Comparison of ENCODE assay signal across 8 cellular contexts in genomic region chr19:35717665-35718344, GRCh38. TPM values are rescaled to one million over a fixed set of nuclear protein-coding genes. Genes with fewer than 3 reads are reported as not detected.
DNase-seq lines count a peak whose midpoint lies in the region; ATAC-seq and TF ChIP-seq lines count a peak whose summit lies in the region.

Gene KMT2B (plus strand): TSS chr19:35718003. CDS start chr19:35718019, 16 bp downstream.

- H3K4me1 ChIP-seq in endocrine pancreas (ENCODE audit: control insufficient read depth, insufficient read depth, low read length) = no peaks in the 10 kb centered on the region
- H3K4me1 ChIP-seq in mesodermal cell (ENCODE audit: control insufficient read depth, insufficient read depth, low read length, poor library complexity, severe bottlenecking) = peaks cover 5% of the 10 kb centered on the region
- H3K4me1 ChIP-seq in urinary bladder (ENCODE audit: insufficient read depth) = no peaks in the 10 kb centered on the region

- H3K9ac ChIP-seq in endocrine pancreas (ENCODE audit: control insufficient read depth, insufficient read depth, low read length) = peak within 1 kb of the TSS; percentile 63

- H3K27me3 ChIP-seq in endocrine pancreas (ENCODE audit: control insufficient read depth, insufficient read depth, low read length) = no peaks in the 10 kb centered on the region

- peak; percentile 3 for ATAC-seq in HG03342 (IDR thresholded peaks at IDR 0.05; ENCODE audit: unreplicated experiment)
- ATAC-seq in SK-N-SH treated with all-trans-retinoic acid at 6 μM for 48 hours = peak; percentile 69; the same call in 2 of the 3 replicates

- peak within 1 kb of the TSS; percentile 6 for H3K4me3 ChIP-seq in endocrine pancreas (ENCODE audit: control insufficient read depth, insufficient read depth, low read length)
- peak within 1 kb of the TSS; percentile 87 for H3K4me3 ChIP-seq in mesodermal cell (ENCODE audit: extremely low read depth, insufficient read depth, low read length, poor library complexity, severe bottlenecking)
- H3K4me3 ChIP-seq in urinary bladder (ENCODE audit: low read depth, low read length) = peak within 1 kb of the TSS; percentile 94

- H3K36me3 ChIP-seq in endocrine pancreas (ENCODE audit: control insufficient read depth, insufficient read depth, low read length) (no peaks in the 10 kb centered on the region), mesodermal cell (ENCODE audit: control insufficient read depth, insufficient read depth, low read length) (peaks cover 34% of the 10 kb centered on the region), urinary bladder (ENCODE audit: insufficient read depth) (no peaks in the 10 kb centered on the region)

- no peak for DNase-seq in T-helper 2 cell
- DNase-seq in GF-D8 (lab: John Stamatoyannopoulos, UW) = no peak

- intact Hi-C loops in T-helper 2 cell treated with Interferon-gamma antibody and Interleukin-4, amounts not matched to agents 100 ng/mL and 5 ng/mL, for 36 hours (cut with micrococcal nuclease) = loop anchor here (1.0 to 10.0 kb wide), 11 partner anchors 16 to 397 kb away; partner anchors contain the start of genes COX6B1, LIN37, OVOL3 and POLR2I

- WGBS in mesodermal cell (ENCODE audit: insufficient coverage in 2 of 2), 2 experiments = 0% methylated on average over 55 to 64 of the region's 109 CpGs
- under 1% methylated on average over 106 of the region's 109 CpGs for WGBS in urinary bladder

- H3K27ac ChIP-seq in mesodermal cell (ENCODE audit: low read depth, low read length, severe bottlenecking) (peak within 1 kb of the TSS; percentile 71), urinary bladder (ENCODE audit: low read depth) (peak within 1 kb of the TSS; percentile 41)

- H3K9me3 ChIP-seq in endocrine pancreas (ENCODE audit: control insufficient read depth, low read length) = no peaks in the 10 kb centered on the region
- no peaks in the 10 kb centered on the region for H3K9me3 ChIP-seq in mesodermal cell (ENCODE audit: control insufficient read depth, low read length)

TF ChIP-seq in SK-N-SH treated with all-trans-retinoic acid at 6 μM for 48 hours, 23 proteins besides CTCF, POLR2A, EP300 and RAD21:
- TF ChIP-seq TSHZ2 (CRISPR knock-in tag; IDR thresholded peaks at IDR 0.05) (peak; percentile 1; the same call in 1 of the 2 replicates), PATZ1 (CRISPR knock-in tag; IDR thresholded peaks at IDR 0.05; ENCODE audit: borderline replicate concordance) (no peak)

RNA-seq across cellular contexts. Expression of gene KMT2B, which starts in this region (rescaled TPM):
- total RNA-seq in T-helper 2 cell treated with Interferon-gamma antibody and Interleukin-4, amounts not matched to agents 100 ng/mL and 5 ng/mL, for 36 hours = 60.0 and 62.6 TPM in 2 replicates
- polyA plus RNA-seq in mesodermal cell (2013, experiment 1 of 2) = 28.8 TPM
- polyA plus RNA-seq in mesodermal cell (2013, experiment 2 of 2) = 23.7 TPM
- total RNA-seq in urinary bladder = 7.1 TPM
- 25.9 TPM for polyA plus RNA-seq in urinary bladder

Comparison
In these comparisons a context has a peak if more than half of its experiments do, and no peak if none do; other contexts are left out.
1. H3K4me3 ChIP-seq: peak in every context shown above with its lines; median percentile 94 in urinary bladder; 87 in mesodermal cell; 6 in endocrine pancreas.